Comparison of ENCODE assay signal across 25 cellular contexts in the genomic region with DNA sequence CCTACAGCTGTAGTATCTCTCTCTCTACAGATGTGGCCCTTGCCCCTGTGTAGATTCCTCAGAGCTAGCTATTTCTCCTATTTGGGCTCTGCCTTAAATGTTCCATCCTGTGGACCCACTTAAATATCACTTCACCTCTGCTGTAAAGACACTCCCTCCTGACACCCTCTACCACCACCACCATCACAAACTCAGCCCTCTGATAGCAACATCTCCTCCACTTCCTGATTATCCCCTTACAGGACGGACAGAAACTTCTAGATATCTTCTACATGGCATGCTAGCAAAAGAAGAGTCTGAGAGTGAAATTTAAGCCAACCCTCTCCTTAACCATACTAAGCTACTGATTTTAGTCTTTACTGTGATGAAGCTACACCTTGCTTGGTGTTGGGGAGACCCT. TPM values are rescaled to one million over a fixed set of nuclear protein-coding genes. Genes with fewer than 3 reads are reported as not detected.
A peak's percentile ranks its signal among the peaks of the same experiment; 100 is the strongest.
DNase-seq lines count a peak whose midpoint lies in the region; ATAC-seq and TF ChIP-seq lines count a peak whose summit lies in the region.
"Had no signal": no experiment of that assay in that cellular context is flagged by ENCODE, and none has a peak within 500 bp of the region (broad histone marks: within the 10 kb centered on the region; RNA-seq: fewer than 3 reads in every experiment).

No MANE protein-coding gene starts in this region.

- CTCF ChIA-PET in CD4-positive, alpha-beta T cell (lab: Charles Lee), result no interaction called here

- H3K4me3 ChIP-seq in psoas muscle, result no peak overlapping the region
- H3K4me3 ChIP-seq in mucosa of descending colon, result no peak overlapping the region
- H3K4me3 ChIP-seq: heart right ventricle, pancreas, right atrium auricular region, tibial artery had no signal

- POLR2A ChIA-PET in CD4-positive, alpha-beta T cell (lab: Charles Lee), result interaction anchor here (1.2 kb wide), 2 partner anchors 8 to 9 kb away, joined by 3 to 4 read pairs; no protein-coding TSS in a partner anchor

- no peak overlapping the region for H3K4me3 Mint-ChIP-seq in CD4-positive, alpha-beta T cell
- H3K4me3 Mint-ChIP-seq in dendritic cell treated with granulocyte-macrophage colony-stimulating factor and Interleukin-4, amounts not matched to agents 40 ng/mL and 50 ng/mL, for 4 days, result no peak overlapping the region
- H3K4me3 Mint-ChIP-seq: stimulated activated naive CD8-positive, alpha-beta T cell treated with anti-CD3 and anti-CD28 coated beads, Interleukin-15, amount 100 ng/mL, for 72 hours had no signal

- no peaks in the 10 kb centered on the region for H3K9me3 Mint-ChIP-seq in CD4-positive, alpha-beta T cell
- no peaks in the 10 kb centered on the region for H3K9me3 Mint-ChIP-seq in dendritic cell treated with granulocyte-macrophage colony-stimulating factor and Interleukin-4, amounts not matched to agents 40 ng/mL and 50 ng/mL, for 4 days
- H3K9me3 Mint-ChIP-seq: activated naive CD4-positive, alpha-beta T cell treated with anti-CD3 and anti-CD28 coated beads, Interleukin-2, amount 50 U/mL, for 72 hours; stimulated activated naive CD8-positive, alpha-beta T cell treated with anti-CD3 and anti-CD28 coated beads, Interleukin-15, amount 100 ng/mL, for 72 hours had no signal

- H3K4me1 Mint-ChIP-seq in CD4-positive, alpha-beta T cell (ENCODE audit: low read depth), result peaks cover 33% of the 10 kb centered on the region
- peaks cover 55% of the 10 kb centered on the region for H3K4me1 Mint-ChIP-seq in dendritic cell treated with granulocyte-macrophage colony-stimulating factor and Interleukin-4, amounts not matched to agents 40 ng/mL and 50 ng/mL, for 4 days (ENCODE audit: low read depth)

- H3K27me3 ChIP-seq in CD4-positive, alpha-beta T cell (ENCODE audit: control insufficient read depth, insufficient read depth, low read length), result no peaks in the 10 kb centered on the region
- no peaks in the 10 kb centered on the region for H3K27me3 ChIP-seq in psoas muscle (ENCODE audit: insufficient read depth in 3 of 3, low read length in 2 of 3)
- H3K27me3 ChIP-seq: heart right ventricle, pancreas, right atrium auricular region, tibial artery had no signal

- no peaks in the 10 kb centered on the region for H3K9me3 ChIP-seq in CD4-positive, alpha-beta T cell (ENCODE audit: control insufficient read depth, low read length)
- H3K9me3 ChIP-seq in KOPT-K1 (ENCODE audit: insufficient read depth, low read length, poor library complexity, severe bottlenecking), result no peaks in the 10 kb centered on the region
- H3K9me3 ChIP-seq in psoas muscle, result no peaks in the 10 kb centered on the region
- H3K9me3 ChIP-seq in mucosa of descending colon, result no peaks in the 10 kb centered on the region
- H3K9me3 ChIP-seq: heart right ventricle, pancreas, right atrium auricular region, SK-N-SH, tibial artery had no signal

- peak overlapping the region; percentile 40 for H3K27ac Mint-ChIP-seq in CD4-positive, alpha-beta T cell
- peak overlapping the region; percentile 91 for H3K27ac Mint-ChIP-seq in dendritic cell treated with granulocyte-macrophage colony-stimulating factor and Interleukin-4, amounts not matched to agents 40 ng/mL and 50 ng/mL, for 4 days

- no peak for ATAC-seq in CD4-positive, alpha-beta T cell (ENCODE audit: poor library complexity)
- no peak for ATAC-seq in psoas muscle
- no peak for ATAC-seq in mucosa of descending colon
- no peak for ATAC-seq in HG03571 (IDR thresholded peaks at IDR 0.05; ENCODE audit: unreplicated experiment)
- no peak for ATAC-seq in HG02870 (IDR thresholded peaks at IDR 0.05; ENCODE audit: unreplicated experiment)
- ATAC-seq: activated naive CD4-positive, alpha-beta T cell treated with anti-CD3 and anti-CD28 coated beads, Interleukin-2, amount 50 U/mL, for 72 hours; heart right ventricle; pancreas; stimulated activated naive CD8-positive, alpha-beta T cell treated with anti-CD3 and anti-CD28 coated beads, Interleukin-15, amount 100 ng/mL, for 72 hours had no signal

- H3K27ac ChIP-seq in CD4-positive, alpha-beta T cell (ENCODE audit: low read depth, low read length), result no peak overlapping the region
- peak overlapping the region; percentile 8 for H3K27ac ChIP-seq in KOPT-K1 (ENCODE audit: low read depth, low read length, poor library complexity, severe bottlenecking)
- H3K27ac ChIP-seq in psoas muscle, result peak overlapping the region; percentile 84
- H3K27ac ChIP-seq: epithelial cell of prostate, pancreas, right atrium auricular region, tibial artery had no signal

- H3K4me1 ChIP-seq in psoas muscle (peaks cover 48% of the 10 kb centered on the region), mucosa of descending colon (ENCODE audit: low read depth) (peaks cover 14% of the 10 kb centered on the region)

- H3K36me3 ChIP-seq in KOPT-K1 (ENCODE audit: insufficient read depth, low read length) (no peaks in the 10 kb centered on the region), psoas muscle (ENCODE audit: insufficient read depth in 1 of 2, low read depth in 1 of 2) (no peaks in the 10 kb centered on the region), mucosa of descending colon (ENCODE audit: low read depth) (no peaks in the 10 kb centered on the region)
- H3K36me3 ChIP-seq: heart right ventricle, pancreas, right atrium auricular region, tibial artery had no signal

- intact Hi-C loops in CD4-positive, alpha-beta T cell (cut with DNase I, micrococcal nuclease), result loop anchor here in 1 of 2 experiments (5.0 kb wide), 1 partner anchor 1094 kb away; no protein-coding TSS in a partner anchor
- intact Hi-C loops in dendritic cell treated with granulocyte-macrophage colony-stimulating factor and Interleukin-4, amounts not matched to agents 40 ng/mL and 50 ng/mL, for 4 days (cut with micrococcal nuclease), result loop anchor here (5.0 kb wide), 1 partner anchor 439 kb away; no protein-coding TSS in a partner anchor
- intact Hi-C loops in psoas muscle (cut with DNase I) (no loop called here), mucosa of descending colon (cut with DNase I, micrococcal nuclease) (no loop called here)

- no peak for TF ChIP-seq CTCF in CD4-positive, alpha-beta T cell (IDR thresholded peaks at IDR 0.05)
- TF ChIP-seq CTCF in psoas muscle (IDR thresholded peaks at IDR 0.05) (no peak), mucosa of descending colon (IDR thresholded peaks at IDR 0.05) (no peak)

- no peaks in the 10 kb centered on the region for H3K27me3 Mint-ChIP-seq in CD4-positive, alpha-beta T cell
- no peaks in the 10 kb centered on the region for H3K27me3 Mint-ChIP-seq in dendritic cell treated with granulocyte-macrophage colony-stimulating factor and Interleukin-4, amounts not matched to agents 40 ng/mL and 50 ng/mL, for 4 days
- H3K27me3 Mint-ChIP-seq: stimulated activated naive CD8-positive, alpha-beta T cell treated with anti-CD3 and anti-CD28 coated beads, Interleukin-15, amount 100 ng/mL, for 72 hours had no signal

- no peak for DNase-seq in CD4-positive, alpha-beta T cell
- no peak for DNase-seq in psoas muscle
- no peak for DNase-seq in mucosa of descending colon
- DNase-seq in nucleus accumbens (lab: John Stamatoyannopoulos, UW), result no peak
- DNase-seq: activated CD4-positive, alpha-beta T cell treated with anti-CD3 and anti-CD28 coated beads for 48 hours; activated T-cell treated with anti-CD3 and anti-CD28 coated beads, Interleukin-2, amount 50 U/mL, for 48 hours; central memory CD4-positive, alpha-beta T cell; GF-D8; heart right ventricle; NCI-H2081 treated with DMSO at 0.1 percent for 48 hours; NCI-H345; NCI-H748 treated with DMSO at 0.1 percent for 48 hours; pancreas; SK-N-SH; stimulated activated CD4-positive, alpha-beta T cell treated with anti-CD3 and anti-CD28 coated beads, Interleukin-4, amount 100 ng/mL, for 1 hour; stimulated activated naive CD8-positive, alpha-beta T cell treated with anti-CD3 and anti-CD28 coated beads, Interleukin-15, amount 100 ng/mL, for 72 hours; T-helper 2 cell; tibial artery had no signal

- peaks cover 19% of the 10 kb centered on the region for H3K36me3 Mint-ChIP-seq in CD4-positive, alpha-beta T cell (ENCODE audit: low read depth)
- peaks cover 10% of the 10 kb centered on the region for H3K36me3 Mint-ChIP-seq in dendritic cell treated with granulocyte-macrophage colony-stimulating factor and Interleukin-4, amounts not matched to agents 40 ng/mL and 50 ng/mL, for 4 days (ENCODE audit: low read depth)

- 76 to 97% (median 89%) methylated on average over 1 of the region's 1 CpG for WGBS in psoas muscle, 3 donors

RNA-seq across cellular contexts. Expression of a gene that starts 3.2 kb away (rescaled TPM):
- total RNA-seq in CD4-positive, alpha-beta T cell, result 100 to 1,000 TPM; 108 to 112 TPM
- total RNA-seq in psoas muscle, result 10 to 100 TPM; 48.0 to 83.4 (median 72.5) TPM
- 10 to 100 TPM in 2 of 3 donors, 1 to 10 TPM in 1; 3.3 to 57.3 (median 13.7) TPM for polyA plus RNA-seq in psoas muscle
- total RNA-seq in mucosa of descending colon, result 10 to 100 TPM; 26.4 to 31.3 (median 27.3) TPM
